In the genomic region with DNA sequence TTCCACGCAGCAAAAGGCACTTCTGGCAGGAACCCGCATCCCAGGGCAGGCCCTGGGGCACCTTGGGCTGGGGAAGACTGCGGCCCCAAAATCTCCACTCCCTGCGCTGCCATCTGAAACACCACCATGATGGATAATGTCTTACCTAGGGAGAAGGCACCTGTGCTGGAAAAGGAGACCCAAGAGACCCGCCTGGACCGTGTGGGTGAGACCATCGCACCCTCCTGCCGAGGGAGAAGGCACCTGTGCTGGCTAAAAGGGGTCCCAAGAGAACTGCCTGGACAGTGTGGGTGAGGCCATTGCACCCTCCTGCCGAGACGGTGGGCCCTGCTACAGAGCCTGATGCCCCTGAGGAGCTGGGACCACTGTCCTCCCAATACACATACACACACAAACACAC, we compare ENCODE assay signal across 25 cellular contexts. TPM values are rescaled to one million over a fixed set of nuclear protein-coding genes. Genes with fewer than 3 reads are reported as not detected.
DNase-seq lines count a peak whose midpoint lies in the region; ATAC-seq and TF ChIP-seq lines count a peak whose summit lies in the region.
"Had no signal": no experiment of that assay in that cellular context is flagged by ENCODE, and none has a peak within 500 bp of the region (broad histone marks: within the 10 kb centered on the region; RNA-seq: fewer than 3 reads in every experiment).

No MANE protein-coding gene starts in this region.

- DNase-seq in activated naive CD4-positive, alpha-beta T cell treated with anti-CD3 and anti-CD28 coated beads, Interleukin-2, amount 50 U/mL, for 16 hours = no peak
- DNase-seq in RWPE2 (ENCODE audit: low spot score) (peak; percentile 60), memory B cell (ENCODE audit: low spot score in 2 of 2) (no peak), NCI-H2107 (lab: John Stamatoyannopoulos, UW) (no peak), HFFc6 (no peak)
- DNase-seq: activated CD4-positive, alpha-beta T cell treated with anti-CD3 and anti-CD28 coated beads, Interleukin-2, amount 50 U/mL, for 4 hours; activated CD4-positive, CD25-positive, alpha-beta regulatory T cell; activated CD8-positive, alpha-beta memory T cell treated with anti-CD3 and anti-CD28 coated beads, Interleukin-2, amount 50 U/mL, for 4 hours; AML-193; DMS53; GDM1; HCEC 1CT; Karpas-422; left cardiac atrium; NCI-H146; NCI-H446; nucleus accumbens; transverse colon had no signal

- peaks cover 5% of the 10 kb centered on the region for H3K27me3 Mint-ChIP-seq in activated naive CD4-positive, alpha-beta T cell treated with anti-CD3 and anti-CD28 coated beads, Interleukin-2, amount 50 U/mL, for 24 hours
- H3K27me3 Mint-ChIP-seq in memory B cell (no peaks in the 10 kb centered on the region), HFFc6 (ENCODE audit: insufficient read depth) (peaks cover 19% of the 10 kb centered on the region)
- H3K27me3 Mint-ChIP-seq in stimulated activated memory B cell treated with anti-CD40 and anti-IgM and Interleukin-4, amounts not matched to agents 10 μg/mL and 1 μg/mL and 100 μg/mL, for 72 hours = no peaks in the 10 kb centered on the region

- H3K27ac ChIP-seq in RWPE2 (ENCODE audit: poor library complexity, severe bottlenecking) = no peak overlapping the region

- peaks cover 25% of the 10 kb centered on the region for H3K4me1 Mint-ChIP-seq in activated naive CD4-positive, alpha-beta T cell treated with anti-CD3 and anti-CD28 coated beads, Interleukin-2, amount 50 U/mL, for 24 hours
- H3K4me1 Mint-ChIP-seq in memory B cell (peaks cover 32% of the 10 kb centered on the region), HFFc6 (ENCODE audit: low read depth) (peaks cover 5% of the 10 kb centered on the region; the same call in 1 of the 2 replicates)
- peaks cover 60% of the 10 kb centered on the region for H3K4me1 Mint-ChIP-seq in stimulated activated memory B cell treated with anti-CD40 and anti-IgM and Interleukin-4, amounts not matched to agents 10 μg/mL and 1 μg/mL and 100 μg/mL, for 72 hours

- H3K27ac Mint-ChIP-seq in activated naive CD4-positive, alpha-beta T cell treated with anti-CD3 and anti-CD28 coated beads, Interleukin-2, amount 50 U/mL, for 24 hours = peak overlapping the region; percentile 23
- H3K27ac Mint-ChIP-seq in memory B cell (peak overlapping the region; percentile 90), HFFc6 (no peak overlapping the region)
- H3K27ac Mint-ChIP-seq in stimulated activated memory B cell treated with anti-CD40 and anti-IgM and Interleukin-4, amounts not matched to agents 10 μg/mL and 1 μg/mL and 100 μg/mL, for 72 hours = peak overlapping the region; percentile 88
- H3K27ac Mint-ChIP-seq: activated T-helper 2 cell treated with anti-CD3 and anti-CD28 coated beads, Interferon-gamma antibody, Interleukin-2, Interleukin-4, amounts not matched to agents 10 μg/mL and 5 μg/mL and 100 μg/mL, durations not matched to agents 14 hours and 24 hours and 36 hours had no signal

- H3K4me3 Mint-ChIP-seq in activated naive CD4-positive, alpha-beta T cell treated with anti-CD3 and anti-CD28 coated beads, Interleukin-2, amount 50 U/mL, for 24 hours = no peak overlapping the region
- H3K4me3 Mint-ChIP-seq in memory B cell (peak overlapping the region; percentile 27), HFFc6 (no peak overlapping the region)
- no peak overlapping the region for H3K4me3 Mint-ChIP-seq in stimulated activated memory B cell treated with anti-CD40 and anti-IgM and Interleukin-4, amounts not matched to agents 10 μg/mL and 1 μg/mL and 100 μg/mL, for 72 hours
- H3K4me3 Mint-ChIP-seq: activated naive CD8-positive, alpha-beta T cell had no signal

- peaks cover 7% of the 10 kb centered on the region for H3K27me3 ChIP-seq in RWPE2 (ENCODE audit: insufficient read depth, poor library complexity, severe bottlenecking)
- H3K27me3 ChIP-seq: hepatocyte had no signal

- no peaks in the 10 kb centered on the region for H3K9me3 Mint-ChIP-seq in activated naive CD4-positive, alpha-beta T cell treated with anti-CD3 and anti-CD28 coated beads, Interleukin-2, amount 50 U/mL, for 24 hours
- H3K9me3 Mint-ChIP-seq in memory B cell (no peaks in the 10 kb centered on the region), HFFc6 (peaks cover 7% of the 10 kb centered on the region)
- peaks cover 5% of the 10 kb centered on the region for H3K9me3 Mint-ChIP-seq in stimulated activated memory B cell treated with anti-CD40 and anti-IgM and Interleukin-4, amounts not matched to agents 10 μg/mL and 1 μg/mL and 100 μg/mL, for 72 hours
- H3K9me3 Mint-ChIP-seq: activated T-helper 2 cell treated with anti-CD3 and anti-CD28 coated beads, Interferon-gamma antibody, Interleukin-2, Interleukin-4, amounts not matched to agents 10 μg/mL and 5 μg/mL and 100 μg/mL, durations not matched to agents 14 hours and 24 hours and 36 hours had no signal

- peaks cover 4% of the 10 kb centered on the region for H3K4me1 ChIP-seq in RWPE2 (ENCODE audit: insufficient read depth, poor library complexity, severe bottlenecking)

- no peak for ATAC-seq in RWPE2 (ENCODE audit: low read depth)
- ATAC-seq in memory B cell (ENCODE audit: low read depth) = no peak
- ATAC-seq in stimulated activated memory B cell treated with anti-CD40 and anti-IgM and Interleukin-4, amounts not matched to agents 10 μg/mL and 1 μg/mL and 100 μg/mL, for 72 hours = no peak
- ATAC-seq in GM21515 (IDR thresholded peaks at IDR 0.05; ENCODE audit: unreplicated experiment) = no peak
- ATAC-seq: gastroesophageal sphincter, left cardiac atrium had no signal

- peaks cover 3% of the 10 kb centered on the region for H3K9me3 ChIP-seq in RWPE2 (ENCODE audit: severe bottlenecking)
- H3K9me3 ChIP-seq: transverse colon had no signal

- no peaks in the 10 kb centered on the region for H3K36me3 ChIP-seq in RWPE2 (ENCODE audit: low read depth)
- H3K36me3 ChIP-seq: gastroesophageal sphincter, transverse colon had no signal

- H3K36me3 Mint-ChIP-seq in activated naive CD4-positive, alpha-beta T cell treated with anti-CD3 and anti-CD28 coated beads, Interleukin-2, amount 50 U/mL, for 24 hours = no peaks in the 10 kb centered on the region
- H3K36me3 Mint-ChIP-seq in memory B cell (no peaks in the 10 kb centered on the region), HFFc6 (ENCODE audit: low read depth) (peaks cover 7% of the 10 kb centered on the region)
- peaks cover 7% of the 10 kb centered on the region for H3K36me3 Mint-ChIP-seq in stimulated activated memory B cell treated with anti-CD40 and anti-IgM and Interleukin-4, amounts not matched to agents 10 μg/mL and 1 μg/mL and 100 μg/mL, for 72 hours
- H3K36me3 Mint-ChIP-seq: activated naive CD8-positive, alpha-beta T cell had no signal

- H3K4me3 ChIP-seq in RWPE2 (ENCODE audit: severe bottlenecking) = no peak overlapping the region
- H3K4me3 ChIP-seq: gastroesophageal sphincter, hepatocyte, transverse colon had no signal

- TF ChIP-seq CTCF in RWPE2 (IDR thresholded peaks at IDR 0.05; ENCODE audit: poor library complexity, severe bottlenecking) = no peak
- TF ChIP-seq CTCF in HFFc6 (IDR thresholded peaks at IDR 0.05) = no peak

RNA-seq across cellular contexts. Expression of gene INF2, which starts 24.8 kb away (rescaled TPM):
- total RNA-seq in HFFc6 (2021; fragmentation: NEBNext Ultra II Directional; extraction: Animal tissue kit (Norgen Biotek cat#: 25700)) = 100 to 1,000 TPM; 111 to 121 (median 116) TPM

RNA-seq across cellular contexts. Expression of gene ADSS1, which starts 59.4 kb away (rescaled TPM):
- total RNA-seq in HFFc6 (2021; fragmentation: NEBNext Ultra II Directional; extraction: Animal tissue kit (Norgen Biotek cat#: 25700)) = 1 to 10 TPM; 2.7 to 3.7 (median 3.3) TPM
